Comparison of ENCODE assay signal across 8 cellular contexts in the genomic region with DNA sequence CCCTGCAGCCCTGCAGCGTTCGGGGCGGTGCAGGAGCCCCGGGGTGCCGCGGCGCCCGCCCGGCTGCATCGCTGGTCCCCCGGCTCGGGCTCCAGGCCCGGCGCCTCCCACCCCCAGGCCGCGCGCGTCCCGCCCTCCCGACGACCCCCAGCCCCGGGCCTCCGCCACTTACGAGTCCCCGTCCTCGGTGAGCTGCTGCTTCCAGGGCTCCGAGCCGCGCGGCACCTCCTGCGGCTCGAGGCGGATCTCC. TPM values are rescaled to one million over a fixed set of nuclear protein-coding genes. Genes with fewer than 3 reads are reported as not detected.
DNase-seq lines count a peak whose midpoint lies in the region; ATAC-seq, FAIRE-seq and TF ChIP-seq lines count a peak whose summit lies in the region.

No MANE protein-coding gene starts in this region.

- intact Hi-C loops in head of caudate nucleus (cut with DNase I) = loop anchor here (2.0 to 10.0 kb wide), 3 partner anchors 111 to 421 kb away; a partner anchor contains a TSS

- peak overlapping the region; percentile 93 for H3K27ac Mint-ChIP-seq in HFFc6
- H3K27ac Mint-ChIP-seq in astrocyte (ENCODE audit: unreplicated experiment) = no peak overlapping the region

- peak overlapping the region; percentile 100 for H3K4ac ChIP-seq in mesenchymal stem cell (ENCODE audit: low read depth in 1 of 2, low read length in 2 of 2)

- peak overlapping the region; percentile 87 for H2BK15ac ChIP-seq in mesenchymal stem cell (ENCODE audit: low read depth, poor library complexity, severe bottlenecking)

- H2AK5ac ChIP-seq in mesenchymal stem cell (ENCODE audit: low read length, severe bottlenecking) = peak overlapping the region; percentile 24

- no peaks in the 10 kb centered on the region for H3K27me3 ChIP-seq in astrocyte (ENCODE audit: insufficient read depth, low read length)
- H3K27me3 ChIP-seq in mesenchymal stem cell (ENCODE audit: control insufficient read depth in 1 of 2, insufficient read depth in 1 of 2, low read length in 2 of 2) = no peaks in the 10 kb centered on the region

- H3K27ac ChIP-seq in 22Rv1 (peak overlapping the region; percentile 98), astrocyte (ENCODE audit: low read depth, low read length) (peak overlapping the region; percentile 94), mesenchymal stem cell (ENCODE audit: low read length, poor library complexity, severe bottlenecking) (peak overlapping the region; percentile 98)

- peak overlapping the region; percentile 91 for H2BK5ac ChIP-seq in mesenchymal stem cell (ENCODE audit: low read depth, low read length, poor library complexity, severe bottlenecking)

- H3K4me1 Mint-ChIP-seq in HFFc6 (ENCODE audit: low read depth) (peaks cover 57% of the 10 kb centered on the region), astrocyte (ENCODE audit: low read depth, unreplicated experiment) (peaks cover 30% of the 10 kb centered on the region)

- H3K27me3 Mint-ChIP-seq in HFFc6 (ENCODE audit: insufficient read depth) = peaks cover 6% of the 10 kb centered on the region
- no peaks in the 10 kb centered on the region for H3K27me3 Mint-ChIP-seq in astrocyte (ENCODE audit: low read depth, unreplicated experiment)

- H2BK12ac ChIP-seq in mesenchymal stem cell (ENCODE audit: low read length in 2 of 2) = peak overlapping the region in 1 of 2 experiments; percentile 96

- peak overlapping the region; percentile 81 to 99 for H3K18ac ChIP-seq in mesenchymal stem cell (ENCODE audit: low read depth in 1 of 2, low read length in 2 of 2)

- ATAC-seq in GM21786 (IDR thresholded peaks at IDR 0.05; ENCODE audit: unreplicated experiment) = no peak

- H3K4me3 ChIP-seq in astrocyte (ENCODE audit: insufficient read depth, low read depth, low read length) (peak overlapping the region; percentile 79), mesenchymal stem cell (ENCODE audit: insufficient read depth in 1 of 2, low read depth in 1 of 2, low read length in 2 of 2) (peak overlapping the region; percentile 80 to 89)

- under 1% methylated on average over 33 of the region's 33 CpGs for WGBS in mesenchymal stem cell

- peak overlapping the region; percentile 65 for H2BK120ac ChIP-seq in mesenchymal stem cell (ENCODE audit: low read depth, low read length)

- H3K36me3 Mint-ChIP-seq in HFFc6 (ENCODE audit: low read depth) (peaks cover 32% of the 10 kb centered on the region), astrocyte (ENCODE audit: low read depth, unreplicated experiment) (peaks cover 4% of the 10 kb centered on the region)

- H3K4me1 ChIP-seq in astrocyte (ENCODE audit: insufficient read depth, low read length) = peaks cover 33% of the 10 kb centered on the region
- peaks cover 23% of the 10 kb centered on the region for H3K4me1 ChIP-seq in mesenchymal stem cell (ENCODE audit: control insufficient read depth, insufficient read depth, low read depth, low read length)

- peak overlapping the region; percentile 79 for H4K91ac ChIP-seq in mesenchymal stem cell (ENCODE audit: low read length)

- H3K23ac ChIP-seq in mesenchymal stem cell (ENCODE audit: low read length in 2 of 2) = peak overlapping the region in 1 of 2 experiments; percentile 98

- H3K14ac ChIP-seq in mesenchymal stem cell (ENCODE audit: low read length in 2 of 2) = peak overlapping the region in 1 of 2 experiments; percentile 100

- H3K9me3 ChIP-seq in astrocyte (ENCODE audit: insufficient read depth, low read depth, low read length) (no peaks in the 10 kb centered on the region), mesenchymal stem cell (ENCODE audit: control insufficient read depth, low read length) (no peaks in the 10 kb centered on the region)

- H3K9me3 Mint-ChIP-seq in HFFc6 = no peaks in the 10 kb centered on the region
- no peaks in the 10 kb centered on the region for H3K9me3 Mint-ChIP-seq in astrocyte (ENCODE audit: unreplicated experiment)

- peaks cover 18% of the 10 kb centered on the region for H3K79me2 ChIP-seq in astrocyte (ENCODE audit: insufficient read depth, low read length)

- H2AFZ ChIP-seq in astrocyte (ENCODE audit: low read depth, low read length) = peak overlapping the region; percentile 83
- H2AFZ ChIP-seq in mesenchymal stem cell (ENCODE audit: low read depth, low read length) = peak overlapping the region; percentile 84

- H3K9ac ChIP-seq in astrocyte (ENCODE audit: low read length) (peak overlapping the region; percentile 95), mesenchymal stem cell (ENCODE audit: low read length) (peak overlapping the region; percentile 93)

- peak overlapping the region; percentile 94 for H3K4me3 Mint-ChIP-seq in HFFc6
- H3K4me3 Mint-ChIP-seq in astrocyte (ENCODE audit: unreplicated experiment) = peak overlapping the region; percentile 91

- H4K20me1 ChIP-seq in astrocyte (ENCODE audit: insufficient read depth, low read length) = peaks cover 34% of the 10 kb centered on the region

- H3K4me2 ChIP-seq in astrocyte (ENCODE audit: low read length) (peak overlapping the region; percentile 96), mesenchymal stem cell (ENCODE audit: low read length, poor library complexity, severe bottlenecking) (peak overlapping the region; percentile 18)

- DNase-seq in HFFc6 (no peak), astrocyte (ENCODE audit: low read depth) (no peak), mesenchymal stem cell (no peak), medulla oblongata (ENCODE audit: extremely low spot score) (no peak), head of caudate nucleus (no peak), ecto neural progenitor cell (ENCODE audit: low spot score) (no peak)

- FAIRE-seq in astrocyte (lab: Jason Lieb, UNC) = no peak

- TF ChIP-seq CTCF in 22Rv1 (IDR thresholded peaks at IDR 0.05) (no peak), HFFc6 (IDR thresholded peaks at IDR 0.05) (no peak), astrocyte (IDR thresholded peaks at IDR 0.05; ENCODE audit: insufficient read depth, low read depth, low read length) (no peak)

- peaks cover 10% of the 10 kb centered on the region for H3K79me1 ChIP-seq in mesenchymal stem cell (replicated peaks; ENCODE audit: low read length, poor library complexity, severe bottlenecking)

- peaks cover 36% of the 10 kb centered on the region for H3K36me3 ChIP-seq in astrocyte (ENCODE audit: insufficient read depth, low read length)
- peaks cover 32 to 41% of the 10 kb centered on the region in 2 experiments for H3K36me3 ChIP-seq in mesenchymal stem cell (ENCODE audit: control insufficient read depth in 1 of 2, insufficient read depth in 2 of 2, low read depth in 1 of 2, low read length in 2 of 2)

- H4K8ac ChIP-seq in mesenchymal stem cell (ENCODE audit: low read length) = peak overlapping the region; percentile 93

RNA-seq across cellular contexts. Expression of a gene that starts 0.4 kb away (rescaled TPM):
- 10 to 100 TPM; 27.6 to 52.1 (median 48.3) TPM for total RNA-seq in HFFc6 (2021; fragmentation: NEBNext Ultra II Directional; extraction: Animal tissue kit (Norgen Biotek cat#: 25700))
- 35.5 and 38.1 TPM in 2 replicates for total RNA-seq in astrocyte
- 80.0 TPM for polyA plus RNA-seq in mesenchymal stem cell (2013, experiment 1 of 2)
- 75.3 TPM for polyA plus RNA-seq in mesenchymal stem cell (2013, experiment 2 of 2)
